Comparison of ENCODE assay signal across 1 cellular context in the genomic region with DNA sequence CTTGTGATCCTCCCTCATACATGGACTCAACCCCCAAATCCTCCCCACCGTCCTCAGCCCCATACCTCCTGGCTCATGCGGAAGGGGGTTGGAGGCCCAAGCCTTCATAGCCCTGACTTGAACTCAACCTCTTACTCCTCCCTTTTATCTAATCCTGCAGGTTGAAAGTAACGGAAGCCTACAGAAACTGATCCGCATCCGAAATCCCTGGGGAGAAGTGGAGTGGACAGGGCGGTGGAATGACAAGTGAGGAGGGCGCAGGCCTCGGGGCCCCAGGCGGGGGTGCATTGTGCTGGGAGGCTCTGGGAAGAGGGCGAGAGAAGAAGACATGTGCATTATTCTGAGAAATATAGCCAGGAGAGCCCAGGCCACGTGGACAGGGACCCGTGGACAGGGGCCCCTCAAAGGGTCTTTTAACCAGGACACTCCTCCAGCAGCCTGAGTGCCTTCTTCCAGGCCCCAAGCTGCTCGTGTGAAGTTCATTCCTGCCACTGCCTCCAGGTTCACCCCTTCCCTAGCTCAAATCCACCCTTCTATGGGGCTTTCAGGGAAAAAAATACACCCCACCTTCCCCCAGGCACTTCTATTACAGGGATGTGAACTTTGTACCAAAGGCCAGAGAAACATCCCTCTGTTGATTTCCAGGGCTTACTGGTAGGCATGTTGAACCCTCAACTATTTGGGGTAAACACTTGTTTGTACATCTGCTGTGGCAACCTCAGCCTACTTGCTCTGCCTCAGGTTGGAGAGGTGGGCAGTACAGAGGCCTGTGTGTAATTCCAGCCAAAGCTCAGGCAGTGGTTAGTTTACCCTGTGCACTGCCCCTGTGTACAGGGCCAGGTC.
TF ChIP-seq lines count a peak whose summit lies in the region.

No MANE protein-coding gene starts in this region.

TF ChIP-seq in IMR-90, 13 proteins besides CTCF, POLR2A, EP300 and RAD21:
- TF ChIP-seq MXI1 (IDR thresholded peaks at IDR 0.05; ENCODE audit: borderline replicate concordance, low read depth, low read length) (no peak), SMC3 (IDR thresholded peaks at IDR 0.05; ENCODE audit: low read depth, low read length) (no peak), RCOR1 (IDR thresholded peaks at IDR 0.05; ENCODE audit: insufficient replicate concordance, low read length) (no peak), CEBPB (IDR thresholded peaks at IDR 0.05; ENCODE audit: low read depth, low read length) (no peak), RFX5 (IDR thresholded peaks at IDR 0.05; ENCODE audit: low read depth, low read length) (no peak), BHLHE40 (IDR thresholded peaks at IDR 0.05; ENCODE audit: low read depth, low read length) (no peak), MAZ (IDR thresholded peaks at IDR 0.05; ENCODE audit: borderline replicate concordance, low read depth, low read length) (no peak)
- TF ChIP-seq, protein P1, sequence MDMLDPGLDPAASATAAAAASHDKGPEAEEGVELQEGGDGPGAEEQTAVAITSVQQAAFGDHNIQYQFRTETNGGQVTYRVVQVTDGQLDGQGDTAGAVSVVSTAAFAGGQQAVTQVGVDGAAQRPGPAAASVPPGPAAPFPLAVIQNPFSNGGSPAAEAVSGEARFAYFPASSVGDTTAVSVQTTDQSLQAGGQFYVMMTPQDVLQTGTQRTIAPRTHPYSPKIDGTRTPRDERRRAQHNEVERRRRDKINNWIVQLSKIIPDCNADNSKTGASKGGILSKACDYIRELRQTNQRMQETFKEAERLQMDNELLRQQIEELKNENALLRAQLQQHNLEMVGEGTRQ (IDR thresholded peaks at IDR 0.05; ENCODE audit: low read depth, low read length) = no peak
- TF ChIP-seq, protein P2, sequence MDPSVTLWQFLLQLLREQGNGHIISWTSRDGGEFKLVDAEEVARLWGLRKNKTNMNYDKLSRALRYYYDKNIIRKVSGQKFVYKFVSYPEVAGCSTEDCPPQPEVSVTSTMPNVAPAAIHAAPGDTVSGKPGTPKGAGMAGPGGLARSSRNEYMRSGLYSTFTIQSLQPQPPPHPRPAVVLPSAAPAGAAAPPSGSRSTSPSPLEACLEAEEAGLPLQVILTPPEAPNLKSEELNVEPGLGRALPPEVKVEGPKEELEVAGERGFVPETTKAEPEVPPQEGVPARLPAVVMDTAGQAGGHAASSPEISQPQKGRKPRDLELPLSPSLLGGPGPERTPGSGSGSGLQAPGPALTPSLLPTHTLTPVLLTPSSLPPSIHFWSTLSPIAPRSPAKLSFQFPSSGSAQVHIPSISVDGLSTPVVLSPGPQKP (IDR thresholded peaks at IDR 0.05; ENCODE audit: borderline replicate concordance, low read depth, low read length) = no peak
